ENCODE assay signal across 1 cellular context in genomic region chr4:39732728-39733127, GRCh38.
A peak's percentile ranks its signal among the peaks of the same experiment; 100 is the strongest.
TF ChIP-seq lines count a peak whose summit lies in the region.

No MANE protein-coding gene starts in this region.

TF ChIP-seq in GM12878, 131 proteins besides CTCF, POLR2A, EP300 and RAD21:
- peak; percentile 13; the same call in 1 of the 2 replicates for TF ChIP-seq JUNB (IDR thresholded peaks at IDR 0.05)
- no peak for TF ChIP-seq ATF7 (IDR thresholded peaks at IDR 0.05; ENCODE audit: low read depth)
- TF ChIP-seq SMAD1 (IDR thresholded peaks at IDR 0.05; ENCODE audit: low read depth, partially characterized antibody), result no peak
TF ChIP-seq in GM12878: peak in this region for 1.
